2 cellular contexts compared by ENCODE assay signal in the genomic region with DNA sequence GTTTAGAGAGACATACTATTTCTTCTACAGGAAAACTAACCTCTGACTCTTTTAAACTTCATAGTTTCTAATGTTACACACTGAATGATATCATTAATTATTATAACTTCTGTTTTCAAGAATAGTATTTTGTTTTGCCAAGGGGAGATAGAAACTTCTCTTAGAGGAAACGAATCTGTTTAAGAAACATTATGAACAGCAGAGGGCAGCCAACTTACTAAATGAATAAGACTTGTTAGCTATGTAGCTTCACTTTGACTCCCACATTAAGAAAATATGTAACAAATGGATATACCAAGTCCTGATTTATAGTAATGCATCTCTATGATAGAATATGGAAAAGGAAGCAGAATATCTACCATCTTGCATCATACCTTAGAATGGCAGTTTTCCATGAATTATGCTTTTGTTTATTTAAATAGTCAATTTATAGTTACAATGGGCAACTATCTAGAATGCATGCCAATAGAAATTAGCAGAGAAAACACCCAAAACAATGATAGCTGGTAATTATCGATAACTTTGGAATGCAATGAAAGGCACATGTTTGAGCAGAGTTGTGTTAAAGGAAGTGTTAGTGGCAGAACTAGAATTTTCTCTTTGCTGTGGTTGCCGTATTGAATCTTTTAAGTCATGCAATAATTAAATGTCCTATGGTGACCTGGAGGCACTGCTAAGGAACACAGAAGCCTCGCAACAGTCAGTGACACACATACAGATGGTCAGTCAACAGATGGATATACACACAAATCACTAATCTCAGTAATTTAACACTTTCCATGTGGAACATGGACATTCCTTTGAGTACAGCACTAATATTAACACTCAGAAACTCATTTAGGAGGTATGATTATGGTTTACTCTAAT.
TF ChIP-seq lines count a peak whose summit lies in the region.

No MANE protein-coding gene starts in this region.

TF ChIP-seq in K562, 482 proteins besides CTCF, POLR2A, EP300 and RAD21 (continued from another document):
- TF ChIP-seq, protein P1, sequence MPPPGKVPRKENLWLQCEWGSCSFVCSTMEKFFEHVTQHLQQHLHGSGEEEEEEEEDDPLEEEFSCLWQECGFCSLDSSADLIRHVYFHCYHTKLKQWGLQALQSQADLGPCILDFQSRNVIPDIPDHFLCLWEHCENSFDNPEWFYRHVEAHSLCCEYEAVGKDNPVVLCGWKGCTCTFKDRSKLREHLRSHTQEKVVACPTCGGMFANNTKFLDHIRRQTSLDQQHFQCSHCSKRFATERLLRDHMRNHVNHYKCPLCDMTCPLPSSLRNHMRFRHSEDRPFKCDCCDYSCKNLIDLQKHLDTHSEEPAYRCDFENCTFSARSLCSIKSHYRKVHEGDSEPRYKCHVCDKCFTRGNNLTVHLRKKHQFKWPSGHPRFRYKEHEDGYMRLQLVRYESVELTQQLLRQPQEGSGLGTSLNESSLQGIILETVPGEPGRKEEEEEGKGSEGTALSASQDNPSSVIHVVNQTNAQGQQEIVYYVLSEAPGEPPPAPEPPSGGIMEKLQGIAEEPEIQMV (tag; conservative IDR thresholded peaks at IDR 0.05; ENCODE audit: low read depth) = no peak

TF ChIP-seq in HepG2, 621 proteins besides CTCF, POLR2A, EP300 and RAD21 (continued from another document):
- TF ChIP-seq, protein P2, sequence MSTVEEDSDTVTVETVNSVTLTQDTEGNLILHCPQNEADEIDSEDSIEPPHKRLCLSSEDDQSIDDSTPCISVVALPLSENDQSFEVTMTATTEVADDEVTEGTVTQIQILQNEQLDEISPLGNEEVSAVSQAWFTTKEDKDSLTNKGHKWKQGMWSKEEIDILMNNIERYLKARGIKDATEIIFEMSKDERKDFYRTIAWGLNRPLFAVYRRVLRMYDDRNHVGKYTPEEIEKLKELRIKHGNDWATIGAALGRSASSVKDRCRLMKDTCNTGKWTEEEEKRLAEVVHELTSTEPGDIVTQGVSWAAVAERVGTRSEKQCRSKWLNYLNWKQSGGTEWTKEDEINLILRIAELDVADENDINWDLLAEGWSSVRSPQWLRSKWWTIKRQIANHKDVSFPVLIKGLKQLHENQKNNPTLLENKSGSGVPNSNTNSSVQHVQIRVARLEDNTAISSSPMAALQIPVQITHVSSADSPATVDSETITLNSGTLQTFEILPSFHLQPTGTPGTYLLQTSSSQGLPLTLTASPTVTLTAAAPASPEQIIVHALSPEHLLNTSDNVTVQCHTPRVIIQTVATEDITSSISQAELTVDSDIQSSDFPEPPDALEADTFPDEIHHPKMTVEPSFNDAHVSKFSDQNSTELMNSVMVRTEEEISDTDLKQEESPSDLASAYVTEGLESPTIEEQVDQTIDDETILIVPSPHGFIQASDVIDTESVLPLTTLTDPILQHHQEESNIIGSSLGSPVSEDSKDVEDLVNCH (CRISPR knock-in tag; IDR thresholded peaks at IDR 0.05) = no peak
- TF ChIP-seq STAG1 (CRISPR knock-in tag; IDR thresholded peaks at IDR 0.05) (peak; percentile 78), ELF3 (CRISPR knock-in tag; IDR thresholded peaks at IDR 0.05) (0 out of 2 replicates have a peak, but pooled peaks have one; percentile 15), KDM1A (CRISPR knock-in tag; IDR thresholded peaks at IDR 0.05) (no peak), SMC3 (IDR thresholded peaks at IDR 0.05; ENCODE audit: low read length) (peak; percentile 80), PRDM4 (CRISPR knock-in tag; IDR thresholded peaks at IDR 0.05; ENCODE audit: borderline replicate concordance) (no peak)
